Comparison of ENCODE assay signal across 8 cellular contexts in genomic region chr2:65130440-65131175, GRCh38. TPM values are rescaled to one million over a fixed set of nuclear protein-coding genes. Genes with fewer than 3 reads are reported as not detected.
A peak's percentile ranks its signal among the peaks of the same experiment; 100 is the strongest.
DNase-seq lines count a peak whose midpoint lies in the region; ATAC-seq and TF ChIP-seq lines count a peak whose summit lies in the region.

No MANE protein-coding gene starts in this region.

- no peaks in the 10 kb centered on the region for H3K36me3 ChIP-seq in CD8-positive, alpha-beta T cell (ENCODE audit: insufficient read depth, low read length)
- no peaks in the 10 kb centered on the region for H3K36me3 ChIP-seq in esophagus squamous epithelium

- H3K27me3 ChIP-seq in CD8-positive, alpha-beta T cell (ENCODE audit: insufficient read depth, low read length), result no peaks in the 10 kb centered on the region
- H3K27me3 ChIP-seq in esophagus squamous epithelium, result no peaks in the 10 kb centered on the region

- H3K4me3 Mint-ChIP-seq in CD8-positive, alpha-beta T cell, result peak overlapping the region; percentile 99

- H3K27ac ChIP-seq in CD8-positive, alpha-beta T cell (ENCODE audit: low read depth, low read length), result peak overlapping the region; percentile 64
- peak overlapping the region; percentile 96 to 100 (median 100) for H3K27ac ChIP-seq in esophagus squamous epithelium

- H3K27me3 Mint-ChIP-seq in CD8-positive, alpha-beta T cell (ENCODE audit: low read depth), result no peaks in the 10 kb centered on the region

- H3K4me3 ChIP-seq in CD8-positive, alpha-beta T cell (ENCODE audit: low read depth, low read length), result peak overlapping the region; percentile 70
- peak overlapping the region; percentile 86 to 97 (median 92) for H3K4me3 ChIP-seq in esophagus squamous epithelium

- TF ChIP-seq POLR2A in esophagus squamous epithelium (IDR thresholded peaks at IDR 0.05), result no peak

- CTCF ChIA-PET in CD8-positive, alpha-beta T cell (lab: Charles Lee), result interaction anchor here (1.8 to 2.5 kb wide), 4 partner anchors 66 to 212 kb away, joined by 6 to 12 read pairs (median 8); partner anchors contain the start of gene CEP68

- intact Hi-C loops in CD8-positive, alpha-beta T cell (cut with DNase I, micrococcal nuclease), result loop anchor here (1.0 to 5.0 kb wide), 13 partner anchors 38 to 1542 kb away; partner anchors contain the start of genes ACTR2 (in 2 of the 2), CEP68 (in 2 of the 2), MDH1 (in 2 of the 2) and WDPCP (in 2 of the 2)
- intact Hi-C loops in esophagus squamous epithelium (cut with DNase I), result no loop called here

- ATAC-seq in CD8-positive, alpha-beta T cell, result no peak
- ATAC-seq in GM19328 (IDR thresholded peaks at IDR 0.05; ENCODE audit: unreplicated experiment) (peak; percentile 18), HG03342 (IDR thresholded peaks at IDR 0.05; ENCODE audit: unreplicated experiment) (peak; percentile 30), omental fat pad (ENCODE audit: low FRiP score) (peak; percentile 48)

- H3K4me1 Mint-ChIP-seq in CD8-positive, alpha-beta T cell (ENCODE audit: low read depth), result peaks cover 40% of the 10 kb centered on the region

- DNase-seq in CD8-positive, alpha-beta T cell, result no peak
- DNase-seq in SKM-1 treated with dmso at 0.1 percent for 144 hours (lab: John Stamatoyannopoulos, UW; ENCODE audit: unreplicated experiment) (peak; percentile 89), esophagus squamous epithelium (lab: John Stamatoyannopoulos, UW) (no peak), omental fat pad (ENCODE audit: low spot score) (no peak), midbrain (lab: John Stamatoyannopoulos, UW) (no peak)
- DNase-seq in activated effector memory CD4-positive, alpha-beta T cell treated with anti-CD3 and anti-CD28 coated beads, Interleukin-2, amount 50 U/mL, for 16 hours, result no peak

- no peaks in the 10 kb centered on the region for H3K9me3 ChIP-seq in CD8-positive, alpha-beta T cell (ENCODE audit: low read length)
- no peaks in the 10 kb centered on the region for H3K9me3 ChIP-seq in esophagus squamous epithelium

- TF ChIP-seq CTCF in CD8-positive, alpha-beta T cell (IDR thresholded peaks at IDR 0.05), result no peak
- TF ChIP-seq CTCF in esophagus squamous epithelium (IDR thresholded peaks at IDR 0.05) (no peak), omental fat pad (IDR thresholded peaks at IDR 0.05) (no peak)

- WGBS in esophagus squamous epithelium, 2 donors, result 9 to 12% methylated on average over 16 to 20 of the region's 42 CpGs

- peak overlapping the region; percentile 98 for H3K27ac Mint-ChIP-seq in CD8-positive, alpha-beta T cell

- no peaks in the 10 kb centered on the region for H3K9me3 Mint-ChIP-seq in CD8-positive, alpha-beta T cell

- POLR2A ChIA-PET in CD8-positive, alpha-beta T cell (lab: Charles Lee), result interaction anchor here (0.7 to 2.4 kb wide), 19 partner anchors 9 to 1542 kb away, joined by 3 to 51 read pairs (median 4); partner anchors contain the start of genes ACTR2, AFTPH, CEP68 and MDH1

- H3K36me3 Mint-ChIP-seq in CD8-positive, alpha-beta T cell, result peaks cover 16% of the 10 kb centered on the region

- H3K4me1 ChIP-seq in CD8-positive, alpha-beta T cell (ENCODE audit: insufficient read depth, low read length), result peaks cover 34% of the 10 kb centered on the region
- peaks cover 16 to 39% (median 28%) of the 10 kb centered on the region in 3 donors for H3K4me1 ChIP-seq in esophagus squamous epithelium

RNA-seq across cellular contexts. Expression of gene RAB1A, which starts 0.7 kb away (rescaled TPM):
- 100 to 1,000 TPM; 101 to 103 TPM for total RNA-seq in CD8-positive, alpha-beta T cell
- 100 to 1,000 TPM in 1 of 4 donors, 10 to 100 TPM in 3; 72.6 to 101 (median 78.3) TPM for total RNA-seq in esophagus squamous epithelium
- 100 to 1,000 TPM; 100 to 177 (median 113) TPM for total RNA-seq in omental fat pad
